1 cellular context compared by ENCODE assay signal in genomic region chr6:87670707-87671106, GRCh38.
TF ChIP-seq lines count a peak whose summit lies in the region.

No MANE protein-coding gene starts in this region.

TF ChIP-seq in H1, 55 proteins besides CTCF, POLR2A, EP300 and RAD21 (continued from another document):
- TF ChIP-seq BCL11A (IDR thresholded peaks at IDR 0.05; ENCODE audit: low read depth in 2 of 2, low read length in 2 of 2) (no peak), PHF8 (conservative IDR thresholded peaks at IDR 0.05; ENCODE audit: low read depth, low read length) (no peak), KDM5A (IDR thresholded peaks at IDR 0.05; ENCODE audit: low read length) (no peak), YY1 (IDR thresholded peaks at IDR 0.05; ENCODE audit: low read depth, low read length) (no peak), SAP30 (IDR thresholded peaks at IDR 0.05; ENCODE audit: insufficient read depth, insufficient replicate concordance, low read length) (no peak)
